In the genomic region with DNA sequence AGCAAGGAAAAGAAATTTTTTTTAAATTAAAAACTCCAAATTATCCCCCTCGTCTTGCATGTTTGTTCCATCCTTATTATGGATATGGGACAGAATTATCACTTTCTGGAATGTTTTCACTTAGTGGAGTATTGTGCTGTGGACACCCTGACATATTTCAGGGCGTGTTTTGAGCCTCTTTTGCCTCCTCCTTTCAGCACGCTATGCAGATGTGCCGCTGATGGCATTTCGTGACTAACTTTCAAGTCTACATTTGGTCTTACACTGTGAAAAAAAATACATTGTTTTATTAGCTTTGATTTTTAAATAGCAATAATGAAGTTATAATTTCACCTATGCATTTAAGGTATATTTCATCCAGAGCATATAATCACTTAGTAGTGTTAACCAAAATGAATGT, we compare ENCODE assay signal across 26 cellular contexts.
DNase-seq lines count a peak whose midpoint lies in the region; ATAC-seq and TF ChIP-seq lines count a peak whose summit lies in the region.
"Had no signal": no experiment of that assay in that cellular context is flagged by ENCODE, and none has a peak within 500 bp of the region (broad histone marks: within the 10 kb centered on the region; RNA-seq: fewer than 3 reads in every experiment).

No MANE protein-coding gene starts in this region.

- H2BK12ac ChIP-seq in mesenchymal stem cell (ENCODE audit: low read length in 2 of 2), result no peak overlapping the region

- H2BK5ac ChIP-seq in IMR-90 (ENCODE audit: low read depth, low read length, poor library complexity, severe bottlenecking) (peak overlapping the region; percentile 94), mesenchymal stem cell (ENCODE audit: low read depth, low read length, poor library complexity, severe bottlenecking) (no peak overlapping the region)

- H3K9me3 ChIP-seq in IMR-90 (ENCODE audit: control insufficient read depth, insufficient read depth, low read length) (no peaks in the 10 kb centered on the region), mesenchymal stem cell (ENCODE audit: control insufficient read depth, low read length) (no peaks in the 10 kb centered on the region)
- H3K9me3 ChIP-seq in CD8-positive, alpha-beta T cell (ENCODE audit: low read length), result no peaks in the 10 kb centered on the region
- H3K9me3 ChIP-seq: HAP-1, SJSA1 had no signal

- no peak for TF ChIP-seq RAD21 in IMR-90 (IDR thresholded peaks at IDR 0.05; ENCODE audit: low read length)

- H3K23ac ChIP-seq in IMR-90 (ENCODE audit: low read depth, low read length) (peak overlapping the region; percentile 71; the same call in 1 of the 2 replicates), mesenchymal stem cell (ENCODE audit: low read length in 2 of 2) (no peak overlapping the region)

- no peak for TF ChIP-seq CTCF in IMR-90 (conservative IDR thresholded peaks at IDR 0.05; ENCODE audit: low read depth, low read length)
- TF ChIP-seq CTCF in progenitor cell of endocrine pancreas (IDR thresholded peaks at IDR 0.05; ENCODE audit: unreplicated experiment), result no peak
- no peak for TF ChIP-seq CTCF in CD8-positive, alpha-beta T cell (IDR thresholded peaks at IDR 0.05)

- H3K9ac ChIP-seq in IMR-90 (ENCODE audit: low read depth, low read length) (no peak overlapping the region), mesenchymal stem cell (ENCODE audit: low read length) (no peak overlapping the region)

- H3K18ac ChIP-seq in IMR-90 (ENCODE audit: low read depth, low read length), result peak overlapping the region; percentile 97
- H3K18ac ChIP-seq in mesenchymal stem cell (ENCODE audit: low read depth in 1 of 2, low read length in 2 of 2), result peak overlapping the region in 1 of 2 experiments; percentile 40

- H3K79me1 ChIP-seq in IMR-90 (ENCODE audit: low read depth in 1 of 2, low read length in 2 of 2), result no peaks in the 10 kb centered on the region; a peak in 1 of 4 replicates
- no peaks in the 10 kb centered on the region for H3K79me1 ChIP-seq in mesenchymal stem cell (replicated peaks; ENCODE audit: low read length, poor library complexity, severe bottlenecking)

- no peak overlapping the region for H3K4me3 ChIP-seq in IMR-90 (ENCODE audit: insufficient read depth, low read depth, low read length)
- H3K4me3 ChIP-seq in mesenchymal stem cell (ENCODE audit: insufficient read depth in 1 of 2, low read depth in 1 of 2, low read length in 2 of 2), result no peak overlapping the region
- no peak overlapping the region for H3K4me3 ChIP-seq in CD8-positive, alpha-beta T cell (ENCODE audit: low read depth, low read length)
- H3K4me3 ChIP-seq: HAP-1, SJSA1 had no signal

- intact Hi-C loops in IMR-90 (cut with micrococcal nuclease), result loop anchor here (10.0 kb wide), 1 partner anchor 71 kb away; no protein-coding TSS in a partner anchor
- intact Hi-C loops in CD8-positive, alpha-beta T cell (cut with DNase I, micrococcal nuclease), result no loop called here

- H2AK5ac ChIP-seq in IMR-90 (ENCODE audit: low read depth, low read length) (peak overlapping the region; percentile 88), mesenchymal stem cell (ENCODE audit: low read length, severe bottlenecking) (peak overlapping the region; percentile 19)

- peaks cover 4% of the 10 kb centered on the region for H3K9me3 Mint-ChIP-seq in progenitor cell of endocrine pancreas (ENCODE audit: low read depth)
- H3K9me3 Mint-ChIP-seq in CD8-positive, alpha-beta T cell, result no peaks in the 10 kb centered on the region
- H3K9me3 Mint-ChIP-seq: CD8-positive, alpha-beta memory T cell had no signal

- POLR2A ChIA-PET in IMR-90 (lab: Charles Lee; ENCODE audit: unreplicated experiment), result no interaction called here
- POLR2A ChIA-PET in CD8-positive, alpha-beta T cell (lab: Charles Lee), result no interaction called here

- no peak overlapping the region for H2AK9ac ChIP-seq in IMR-90 (replicated peaks; ENCODE audit: low read depth, low read length, poor library complexity)

- H3K4me1 Mint-ChIP-seq in progenitor cell of endocrine pancreas (ENCODE audit: low read depth), result peaks cover 25% of the 10 kb centered on the region
- no peaks in the 10 kb centered on the region for H3K4me1 Mint-ChIP-seq in CD8-positive, alpha-beta T cell (ENCODE audit: low read depth)
- H3K4me1 Mint-ChIP-seq: B cell; CD8-positive, alpha-beta memory T cell had no signal

- ATAC-seq in IMR-90 (ENCODE audit: low read depth), result no peak
- ATAC-seq in CD8-positive, alpha-beta T cell, result no peak
- ATAC-seq: Right ventricle myocardium inferior had no signal

- DNase-seq in EL (peak; percentile 48), IMR-90 (no peak), mesenchymal stem cell (no peak), GDM1 (lab: John Stamatoyannopoulos, UW) (no peak), progenitor cell of endocrine pancreas (ENCODE audit: low spot score, unreplicated experiment) (no peak), T-helper 2 cell (no peak)
- DNase-seq in CD8-positive, alpha-beta T cell, result no peak
- DNase-seq: CD8-positive, alpha-beta memory T cell; DMS 273 treated with DMSO at 0.1 percent for 48 hours; DMS79; GOT3; KBM-7; MV-4-11; NCI-H1105; NCI-H1436 treated with DMSO at 0.1 percent for 48 hours; NCI-H187 treated with DMSO at 0.1 percent for 48 hours; NCI-H2171 treated with DMSO at 0.1 percent for 48 hours; NCI-H345; NCI-H510A treated with DMSO at 0.1 percent for 48 hours; NCI-H748 treated with DMSO at 0.1 percent for 48 hours had no signal

- dilution Hi-C loops in IMR-90 (cut with HindIII; ENCODE audit: low sequenced_read_pairs, unreplicated experiment), result no loop called here

- H2AFZ ChIP-seq in IMR-90 (replicated peaks; ENCODE audit: low read length, poor library complexity) (no peak overlapping the region), mesenchymal stem cell (ENCODE audit: low read depth, low read length) (no peak overlapping the region)

- no peaks in the 10 kb centered on the region for H3K36me3 ChIP-seq in IMR-90 (ENCODE audit: control insufficient read depth, insufficient read depth, low read length)
- no peaks in the 10 kb centered on the region for H3K36me3 ChIP-seq in mesenchymal stem cell (ENCODE audit: control insufficient read depth in 1 of 2, insufficient read depth in 2 of 2, low read depth in 1 of 2, low read length in 2 of 2)
- H3K36me3 ChIP-seq in CD8-positive, alpha-beta T cell (ENCODE audit: insufficient read depth, low read length), result no peaks in the 10 kb centered on the region
- H3K36me3 ChIP-seq: HAP-1, SJSA1 had no signal

- CTCF ChIA-PET in IMR-90 (lab: Yijun Ruan, JAX), result no interaction called here
- CTCF ChIA-PET in CD8-positive, alpha-beta T cell (lab: Charles Lee), result no interaction called here

- H3K56ac ChIP-seq in IMR-90 (ENCODE audit: extremely low read depth, insufficient read depth, low read length), result no peak overlapping the region

- H4K20me1 ChIP-seq in IMR-90 (ENCODE audit: insufficient read depth, low read length), result no peaks in the 10 kb centered on the region

- BruUV-seq in IMR-90 (replicated peaks; lab: Mats Ljungman, UMichigan), result no TSS peak

- peak overlapping the region; percentile 90 for H4K91ac ChIP-seq in IMR-90 (ENCODE audit: insufficient read depth, low read depth, low read length)
- H4K91ac ChIP-seq in mesenchymal stem cell (ENCODE audit: low read length), result no peak overlapping the region

- peak overlapping the region; percentile 91 for H4K5ac ChIP-seq in IMR-90 (ENCODE audit: low read depth, low read length)

- peak overlapping the region; percentile 86; the same call in 1 of the 2 replicates for H3K4ac ChIP-seq in IMR-90 (ENCODE audit: low read depth, low read length)
- peak overlapping the region in 1 of 2 experiments; percentile 58 for H3K4ac ChIP-seq in mesenchymal stem cell (ENCODE audit: low read depth in 1 of 2, low read length in 2 of 2)

- H3K27ac ChIP-seq in IMR-90 (ENCODE audit: insufficient read depth, low read length), result peak overlapping the region; percentile 68; the same call in 1 of the 2 replicates
- no peak overlapping the region for H3K27ac ChIP-seq in mesenchymal stem cell (ENCODE audit: low read length, poor library complexity, severe bottlenecking)
- H3K27ac ChIP-seq in CD8-positive, alpha-beta T cell (ENCODE audit: low read depth, low read length), result no peak overlapping the region
- H3K27ac ChIP-seq: C4-2B, HL-60, SJSA1 had no signal

- H2BK20ac ChIP-seq in IMR-90 (ENCODE audit: low read depth, low read length), result peak overlapping the region; percentile 88

- TF ChIP-seq POLR2A in IMR-90 (IDR thresholded peaks at IDR 0.05; ENCODE audit: low read depth, low read length), result no peak

- H4K8ac ChIP-seq in IMR-90 (ENCODE audit: low read depth in 2 of 2, low read length in 2 of 2), result peak overlapping the region; percentile 15 to 69; a peak in 3 of 4 replicates
- H4K8ac ChIP-seq in mesenchymal stem cell (ENCODE audit: low read length), result no peak overlapping the region

- no peak overlapping the region for H3K27ac Mint-ChIP-seq in progenitor cell of endocrine pancreas
- no peak overlapping the region for H3K27ac Mint-ChIP-seq in CD8-positive, alpha-beta T cell
- H3K27ac Mint-ChIP-seq: B cell; CD8-positive, alpha-beta memory T cell had no signal

- WGBS in IMR-90 (ENCODE audit: extremely low coverage in 2 of 2, insufficient read length in 1 of 2), 2 experiments, result no CpG with 5 or more reads among the region's 5 CpGs
- 94% methylated on average over 2 of the region's 5 CpGs for WGBS in mesenchymal stem cell

- in situ Hi-C loops in IMR-90 (cut with MboI; ENCODE audit: low sequenced_read_pairs), result no loop called here

- H3K14ac ChIP-seq in IMR-90 (replicated peaks; ENCODE audit: low read depth, low read length), result peak overlapping the region; percentile 68
- no peak overlapping the region for H3K14ac ChIP-seq in mesenchymal stem cell (ENCODE audit: low read length in 2 of 2)

- H3K4me3 Mint-ChIP-seq in progenitor cell of endocrine pancreas (ENCODE audit: low read depth), result no peak overlapping the region
- H3K4me3 Mint-ChIP-seq in CD8-positive, alpha-beta T cell, result no peak overlapping the region
- H3K4me3 Mint-ChIP-seq: B cell; CD8-positive, alpha-beta memory T cell had no signal

- H2BK15ac ChIP-seq in IMR-90 (ENCODE audit: low read depth, low read length), result peak overlapping the region; percentile 94
- H2BK15ac ChIP-seq in mesenchymal stem cell (ENCODE audit: low read depth, poor library complexity, severe bottlenecking), result no peak overlapping the region

- no peaks in the 10 kb centered on the region for H3K27me3 Mint-ChIP-seq in progenitor cell of endocrine pancreas
- H3K27me3 Mint-ChIP-seq in CD8-positive, alpha-beta T cell (ENCODE audit: low read depth), result no peaks in the 10 kb centered on the region
- H3K27me3 Mint-ChIP-seq: B cell had no signal

- H3K36me3 Mint-ChIP-seq in progenitor cell of endocrine pancreas (ENCODE audit: insufficient read depth), result no peaks in the 10 kb centered on the region
- no peaks in the 10 kb centered on the region for H3K36me3 Mint-ChIP-seq in CD8-positive, alpha-beta T cell
- H3K36me3 Mint-ChIP-seq: CD8-positive, alpha-beta memory T cell had no signal

- H3K4me1 ChIP-seq in IMR-90 (ENCODE audit: control insufficient read depth, insufficient read depth, low read length), result peaks cover 9% of the 10 kb centered on the region
- H3K4me1 ChIP-seq in mesenchymal stem cell (ENCODE audit: control insufficient read depth, insufficient read depth, low read depth, low read length), result peaks cover 2% of the 10 kb centered on the region
- H3K4me1 ChIP-seq in CD8-positive, alpha-beta T cell (ENCODE audit: insufficient read depth, low read length), result no peaks in the 10 kb centered on the region
- H3K4me1 ChIP-seq: HAP-1, SJSA1 had no signal

- H2BK120ac ChIP-seq in IMR-90 (ENCODE audit: low read depth, low read length) (peak overlapping the region; percentile 88), mesenchymal stem cell (ENCODE audit: low read depth, low read length) (no peak overlapping the region)

- H3K4me2 ChIP-seq in IMR-90 (ENCODE audit: low read depth, low read length), result no peak overlapping the region
- no peak overlapping the region for H3K4me2 ChIP-seq in mesenchymal stem cell (ENCODE audit: low read length, poor library complexity, severe bottlenecking)

- H3K9me1 ChIP-seq in IMR-90 (ENCODE audit: insufficient read depth, low read length), result 0 out of 2 replicates have a peak, but pooled peaks cover 2% of the 10 kb centered on the region

- H3K27me3 ChIP-seq in IMR-90 (ENCODE audit: control insufficient read depth, insufficient read depth, low read length) (no peaks in the 10 kb centered on the region), mesenchymal stem cell (ENCODE audit: control insufficient read depth in 1 of 2, insufficient read depth in 1 of 2, low read length in 2 of 2) (no peaks in the 10 kb centered on the region)
- H3K27me3 ChIP-seq in CD8-positive, alpha-beta T cell (ENCODE audit: insufficient read depth, low read length), result no peaks in the 10 kb centered on the region
- H3K27me3 ChIP-seq: SJSA1 had no signal
